ENCODE assay signal across 9 cellular contexts in genomic region chr6:16471222-16471784, GRCh38.
DNase-seq lines count a peak whose midpoint lies in the region; ATAC-seq, FAIRE-seq and TF ChIP-seq lines count a peak whose summit lies in the region.
"Had no signal": no experiment of that assay in that cellular context is flagged by ENCODE, and none has a peak within 500 bp of the region (broad histone marks: within the 10 kb centered on the region; RNA-seq: fewer than 3 reads in every experiment).

No MANE protein-coding gene starts in this region.

- no peaks in the 10 kb centered on the region for H3K27me3 ChIP-seq in SK-N-SH (ENCODE audit: insufficient read depth)

- no peak overlapping the region for H3K9ac ChIP-seq in SK-N-SH

- no peak for TF ChIP-seq CTCF in SK-N-SH (IDR thresholded peaks at IDR 0.05)
- TF ChIP-seq CTCF in osteocyte (IDR thresholded peaks at IDR 0.05) = no peak

- peaks cover 16% of the 10 kb centered on the region; the same call in 1 of the 2 replicates for H3K79me2 ChIP-seq in SK-N-SH (ENCODE audit: insufficient read depth)

- peaks cover 37% of the 10 kb centered on the region for H3K4me1 Mint-ChIP-seq in osteocyte (ENCODE audit: unreplicated experiment)

- H3K9me3 Mint-ChIP-seq in osteocyte (ENCODE audit: unreplicated experiment) = peaks cover 7% of the 10 kb centered on the region

- H3K4me3 ChIP-seq in SK-N-SH (ENCODE audit: low read depth in 2 of 2, low read length in 1 of 2) = no peak overlapping the region

- TF ChIP-seq EP300 in SK-N-SH (IDR thresholded peaks at IDR 0.05; ENCODE audit: borderline replicate concordance in 1 of 2, low read depth in 1 of 2, low read length in 1 of 2) = no peak

- H3K27me3 Mint-ChIP-seq in osteocyte (ENCODE audit: unreplicated experiment) = no peaks in the 10 kb centered on the region

- no peak for FAIRE-seq in H54 (lab: Jason Lieb, UNC)
- FAIRE-seq: islet of Langerhans had no signal

- H3K36me3 Mint-ChIP-seq in osteocyte (ENCODE audit: unreplicated experiment) = peaks cover 7% of the 10 kb centered on the region

- H3K4me1 ChIP-seq in SK-N-SH (ENCODE audit: control insufficient read depth in 1 of 2, insufficient read depth in 2 of 2, low read depth in 1 of 2, low read length in 1 of 2) = peaks cover 0 to 21% of the 10 kb centered on the region in 2 experiments; a peak in 2 of 4 replicates

- no peak for TF ChIP-seq RAD21 in SK-N-SH (IDR thresholded peaks at IDR 0.05; ENCODE audit: low read length)

- CTCF ChIA-PET in SK-N-SH (lab: Yijun Ruan, JAX) = interaction anchor here (0.8 to 1.5 kb wide), 3 partner anchors 8 to 140 kb away, joined by 3 to 4 read pairs (median 3); no protein-coding TSS in a partner anchor

- H3K27ac Mint-ChIP-seq in osteocyte (ENCODE audit: unreplicated experiment) = peak overlapping the region; percentile 63

- H3F3A ChIP-seq in SK-N-SH (replicated peaks; ENCODE audit: insufficient read depth) = peaks cover 6% of the 10 kb centered on the region

- ATAC-seq in GM19023 (IDR thresholded peaks at IDR 0.05; ENCODE audit: unreplicated experiment) = peak; percentile 44
- ATAC-seq in HG02642 (IDR thresholded peaks at IDR 0.05; ENCODE audit: poor library complexity, unreplicated experiment) = peak; percentile 50
- ATAC-seq in HG02852 (IDR thresholded peaks at IDR 0.05; ENCODE audit: unreplicated experiment) = no peak
- ATAC-seq in sciatic nerve = no peak

- H3K4me2 ChIP-seq in SK-N-SH = no peak overlapping the region

- H3K27ac ChIP-seq in SK-N-SH (ENCODE audit: low read depth in 2 of 2, low read length in 1 of 2) = no peak overlapping the region; a peak in 1 of 4 replicates

- peaks cover 0 to 22% of the 10 kb centered on the region in 2 experiments for H3K36me3 ChIP-seq in SK-N-SH (replicated peaks in 1 of 2; ENCODE audit: control insufficient read depth in 1 of 2, insufficient read depth in 2 of 2, low read length in 1 of 2)

- H2AFZ ChIP-seq in SK-N-SH (ENCODE audit: low read depth) = no peak overlapping the region

- intact Hi-C loops in sciatic nerve (cut with DNase I) = no loop called here

- H4K20me1 ChIP-seq in SK-N-SH (ENCODE audit: insufficient read depth) = no peaks in the 10 kb centered on the region

- 73% methylated on average over 6 of the region's 6 CpGs for WGBS in SK-N-SH (ENCODE audit: low lambda C conversion rate)

- TF ChIP-seq POLR2A in H54 (IDR thresholded peaks at IDR 0.05; ENCODE audit: low read depth, low read length) = no peak

- POLR2A ChIA-PET in SK-N-SH (lab: Yijun Ruan, JAX) = no interaction called here

- no peak overlapping the region for H3K4me3 Mint-ChIP-seq in osteocyte (ENCODE audit: unreplicated experiment)

- no peaks in the 10 kb centered on the region for H3K9me2 ChIP-seq in SK-N-SH

- DNase-seq in SK-N-SH (no peak), osteocyte (ENCODE audit: extremely low spot score, unreplicated experiment) (no peak), sciatic nerve (ENCODE audit: low spot score) (no peak), H54 (ENCODE audit: insufficient read length, low spot score) (no peak), HuH-7.5 (ENCODE audit: low spot score) (no peak)

- H3K9me3 ChIP-seq in SK-N-SH = no peaks in the 10 kb centered on the region

TF ChIP-seq in SK-N-SH, 30 proteins besides CTCF, POLR2A, EP300 and RAD21:
- TF ChIP-seq POLR2AphosphoS5 (IDR thresholded peaks at IDR 0.05; ENCODE audit: low read depth, low read length) (no peak), FOXJ3 (CRISPR knock-in tag; IDR thresholded peaks at IDR 0.05) (no peak)
- TF ChIP-seq, protein P1, sequence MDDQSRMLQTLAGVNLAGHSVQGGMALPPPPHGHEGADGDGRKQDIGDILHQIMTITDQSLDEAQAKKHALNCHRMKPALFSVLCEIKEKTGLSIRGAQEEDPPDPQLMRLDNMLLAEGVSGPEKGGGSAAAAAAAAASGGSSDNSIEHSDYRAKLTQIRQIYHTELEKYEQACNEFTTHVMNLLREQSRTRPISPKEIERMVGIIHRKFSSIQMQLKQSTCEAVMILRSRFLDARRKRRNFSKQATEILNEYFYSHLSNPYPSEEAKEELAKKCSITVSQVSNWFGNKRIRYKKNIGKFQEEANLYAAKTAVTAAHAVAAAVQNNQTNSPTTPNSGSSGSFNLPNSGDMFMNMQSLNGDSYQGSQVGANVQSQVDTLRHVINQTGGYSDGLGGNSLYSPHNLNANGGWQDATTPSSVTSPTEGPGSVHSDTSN (IDR thresholded peaks at IDR 0.05) = 0 out of 2 replicates have a peak, but pooled peaks have one; percentile 6

Comparison
In these comparisons a context has a peak if more than half of its experiments do, and no peak if none do; other contexts are left out.
1. ATAC-seq: peak in GM19023 (single experiment) and HG02642 (single experiment); none in HG02852 (single experiment) and sciatic nerve (single experiment).